In the genomic region with DNA sequence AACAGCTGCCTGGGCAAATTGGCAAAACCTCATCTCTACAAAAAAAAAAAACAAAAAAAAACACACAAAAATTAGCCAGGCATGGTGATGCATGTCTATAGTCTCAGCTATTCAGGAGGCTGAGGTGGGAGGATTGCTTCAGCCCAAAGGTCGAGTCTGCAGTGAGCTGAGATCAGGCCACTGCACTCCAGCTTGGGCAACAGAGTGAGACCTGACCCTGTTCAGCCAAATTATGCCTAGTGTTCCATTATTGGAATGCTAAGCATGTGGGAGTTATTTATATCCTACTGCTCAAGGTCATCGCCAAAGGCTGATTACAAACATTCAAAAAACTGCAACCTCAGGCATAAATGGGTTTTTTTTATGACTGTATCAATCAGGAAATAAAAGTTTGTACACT, we compare ENCODE assay signal across 25 cellular contexts.
"Had no signal": no experiment of that assay in that cellular context is flagged by ENCODE, and none has a peak within 500 bp of the region (broad histone marks: within the 10 kb centered on the region; RNA-seq: fewer than 3 reads in every experiment).

No MANE protein-coding gene starts in this region.

- H3K27me3 Mint-ChIP-seq: activated naive CD8-positive, alpha-beta T cell treated with anti-CD3 and anti-CD28 coated beads, Interleukin-2, amount 10 ng/mL, durations not matched to agents 7 days and 5 days had no signal

- H3K36me3 ChIP-seq: MG63, WERI-Rb-1 had no signal

- H3K9me3 ChIP-seq: MG63 had no signal

- H3K4me2 ChIP-seq: KMS-11 had no signal

- DNase-seq: activated CD4-positive, alpha-beta T cell treated with anti-CD3 and anti-CD28 coated beads for 4 hours; activated CD4-positive, alpha-beta T cell treated with anti-CD3 and anti-CD28 coated beads, Interleukin-2, amount 50 U/mL, for 4 hours; activated CD8-positive, alpha-beta memory T cell treated with anti-CD3 and anti-CD28 coated beads, Interleukin-2, amount 50 U/mL, for 48 hours; activated CD8-positive, alpha-beta T cell treated with anti-CD3 and anti-CD28 coated beads, Interleukin-2, amount 10 ng/mL, durations not matched to agents 7 days and 5 days; activated naive CD4-positive, alpha-beta T cell treated with anti-CD3 and anti-CD28 coated beads, Interleukin-2, amount 50 U/mL, for 16 hours; activated naive CD8-positive, alpha-beta T cell treated with anti-CD3 and anti-CD28 coated beads, Interleukin-2, amount 10 ng/mL, durations not matched to agents 7 days and 5 days; activated T-cell treated with anti-CD3 and anti-CD28 coated beads, Interleukin-2, amount 50 U/mL, for 1 hour; aorta; MG63; MV-4-11; NCI-H1092 treated with DMSO at 0.1 percent for 48 hours; NCI-H1417 treated with DMSO at 0.1 percent for 48 hours; NCI-H1694; NCI-H2029 treated with DMSO at 0.1 percent for 48 hours; NCI-H345; NCI-H510A; NCI-H526 treated with DMSO at 0.1 percent for 48 hours; NK-92 treated with Interleukin-12 subunit alpha and Interleukin-12 subunit beta, amount 100 ng/mL, for 24 hours; OCI-M1; SIG-M5; T-helper 1 cell; WERI-Rb-1 had no signal

- H3K4me3 ChIP-seq: MG63, SK-N-MC had no signal

- H3K36me3 Mint-ChIP-seq: activated naive CD8-positive, alpha-beta T cell treated with anti-CD3 and anti-CD28 coated beads, Interleukin-2, amount 10 ng/mL, durations not matched to agents 7 days and 5 days had no signal

- H3K27ac Mint-ChIP-seq: activated CD8-positive, alpha-beta T cell treated with anti-CD3 and anti-CD28 coated beads, Interleukin-2, amount 10 ng/mL, durations not matched to agents 7 days and 5 days; activated naive CD8-positive, alpha-beta T cell treated with anti-CD3 and anti-CD28 coated beads, Interleukin-2, amount 10 ng/mL, durations not matched to agents 7 days and 5 days had no signal

- H3K9me3 Mint-ChIP-seq: activated naive CD8-positive, alpha-beta T cell treated with anti-CD3 and anti-CD28 coated beads, Interleukin-2, amount 10 ng/mL, durations not matched to agents 7 days and 5 days had no signal

- H3K9ac ChIP-seq: KMS-11 had no signal

- H3K27me3 ChIP-seq: MG63 had no signal

- H3K27ac ChIP-seq: KMS-11, SK-N-MC, WERI-Rb-1 had no signal

- ATAC-seq: activated CD4-positive, CD25-positive, alpha-beta regulatory T cell treated with anti-CD3 and anti-CD28 coated beads, Interleukin-2, amount 50 U/mL, for 24 hours; activated CD8-positive, alpha-beta T cell treated with anti-CD3 and anti-CD28 coated beads, Interleukin-2, amount 10 ng/mL, durations not matched to agents 7 days and 5 days had no signal

- H3K4me3 Mint-ChIP-seq: activated CD8-positive, alpha-beta T cell treated with anti-CD3 and anti-CD28 coated beads, Interleukin-2, amount 10 ng/mL, durations not matched to agents 7 days and 5 days; activated naive CD8-positive, alpha-beta T cell treated with anti-CD3 and anti-CD28 coated beads, Interleukin-2, amount 10 ng/mL, durations not matched to agents 7 days and 5 days had no signal

- H3K4me1 Mint-ChIP-seq: activated naive CD8-positive, alpha-beta T cell treated with anti-CD3 and anti-CD28 coated beads, Interleukin-2, amount 10 ng/mL, durations not matched to agents 7 days and 5 days had no signal
